Comparison of ENCODE assay signal across 1 cellular context in genomic region chr2:186485871-186486650, GRCh38.
TF ChIP-seq lines count a peak whose summit lies in the region.

Gene ZC3H15 (plus strand): TSS chr2:186486260. CDS start chr2:186486383, 123 bp downstream.

TF ChIP-seq in HepG2, 621 proteins besides CTCF, POLR2A, EP300 and RAD21 (continued from another document and continues in another):
- peak; percentile 72; the same call in 1 of the 2 replicates for TF ChIP-seq FOXP4 (CRISPR knock-in tag; IDR thresholded peaks at IDR 0.05)
- TF ChIP-seq ZNF33B (CRISPR knock-in tag; IDR thresholded peaks at IDR 0.05): peak; percentile 92
- peak; percentile 83; the same call in 1 of the 2 replicates for TF ChIP-seq IRF9 (CRISPR knock-in tag; IDR thresholded peaks at IDR 0.05; ENCODE audit: borderline replicate concordance)
- TF ChIP-seq SAP130 (CRISPR knock-in tag; IDR thresholded peaks at IDR 0.05; ENCODE audit: low read depth): peak; percentile 97
- TF ChIP-seq ZNF567 (CRISPR knock-in tag; IDR thresholded peaks at IDR 0.05; ENCODE audit: borderline replicate concordance): peak; percentile 82
- no peak for TF ChIP-seq EZH2 (conservative IDR thresholded peaks at IDR 0.05; ENCODE audit: low read depth, low read length)
- peak; percentile 58 for TF ChIP-seq CHD2 (IDR thresholded peaks at IDR 0.05; ENCODE audit: low read depth, low read length)
- peak; percentile 88; the same call in 1 of the 2 replicates for TF ChIP-seq ZNF335 (CRISPR knock-in tag; IDR thresholded peaks at IDR 0.05)
- no peak; the same call in 1 of the 2 replicates for TF ChIP-seq ZNF577 (CRISPR knock-in tag; IDR thresholded peaks at IDR 0.05; ENCODE audit: borderline replicate concordance, low read depth)
- TF ChIP-seq ATF5 (CRISPR knock-in tag; IDR thresholded peaks at IDR 0.05; ENCODE audit: low read depth): peak; percentile 15; the same call in 1 of the 2 replicates
- TF ChIP-seq ESRRA (CRISPR knock-in tag; IDR thresholded peaks at IDR 0.05; ENCODE audit: low read depth): peak; percentile 66; the same call in 1 of the 2 replicates
- no peak for TF ChIP-seq MTA3 (CRISPR knock-in tag; IDR thresholded peaks at IDR 0.05)
- no peak for TF ChIP-seq FOXP1 (IDR thresholded peaks at IDR 0.05)
- TF ChIP-seq FOXP1 (CRISPR knock-in tag; IDR thresholded peaks at IDR 0.05): peak; percentile 37; the same call in 1 of the 2 replicates
- peak; percentile 92; the same call in 1 of the 2 replicates for TF ChIP-seq E2F2 (CRISPR knock-in tag; IDR thresholded peaks at IDR 0.05; ENCODE audit: borderline replicate concordance)
- peak; percentile 92 for TF ChIP-seq ZNF784 (CRISPR knock-in tag; IDR thresholded peaks at IDR 0.05; ENCODE audit: borderline replicate concordance)
- peak; percentile 70 for TF ChIP-seq ZNF792 (CRISPR knock-in tag; IDR thresholded peaks at IDR 0.05)
- peak; percentile 83; the same call in 1 of the 2 replicates for TF ChIP-seq ZNF749 (CRISPR knock-in tag; IDR thresholded peaks at IDR 0.05; ENCODE audit: borderline replicate concordance)
- peak; percentile 62; the same call in 1 of the 2 replicates for TF ChIP-seq ZSCAN25 (CRISPR knock-in tag; IDR thresholded peaks at IDR 0.05)
- TF ChIP-seq HDAC6 (IDR thresholded peaks at IDR 0.05; ENCODE audit: low read depth, low read length): 0 out of 2 replicates have a peak, but pooled peaks have one; percentile 71
- peak; percentile 99 for TF ChIP-seq THAP9 (CRISPR knock-in tag; IDR thresholded peaks at IDR 0.05; ENCODE audit: borderline replicate concordance)
- TF ChIP-seq TAF15 (IDR thresholded peaks at IDR 0.05; ENCODE audit: low read depth, low read length, poor library complexity, severe bottlenecking): peak; percentile 71
- peak; percentile 61 for TF ChIP-seq TFAP4 (IDR thresholded peaks at IDR 0.05; ENCODE audit: borderline replicate concordance, low read depth)
- TF ChIP-seq FOXA3 (CRISPR knock-in tag; IDR thresholded peaks at IDR 0.05): peak; percentile 57
- 0 out of 2 replicates have a peak, but pooled peaks have one; percentile 42 for TF ChIP-seq FOSL1 (CRISPR knock-in tag; IDR thresholded peaks at IDR 0.05; ENCODE audit: borderline replicate concordance)
- TF ChIP-seq ZNF691 (CRISPR knock-in tag; IDR thresholded peaks at IDR 0.05; ENCODE audit: borderline replicate concordance, low read depth): peak; percentile 91; the same call in 1 of the 2 replicates
- no peak for TF ChIP-seq MAFK (conservative IDR thresholded peaks at IDR 0.05 in 1 of 2, IDR thresholded peaks at IDR 0.05 in 1 of 2; ENCODE audit: low read length in 2 of 2)
- TF ChIP-seq SKI (IDR thresholded peaks at IDR 0.05; ENCODE audit: partially characterized antibody): peak; percentile 33
- TF ChIP-seq HDAC2 (CRISPR knock-in tag; IDR thresholded peaks at IDR 0.05): peak; percentile 97
- TF ChIP-seq ZNF552 (CRISPR knock-in tag; IDR thresholded peaks at IDR 0.05; ENCODE audit: borderline replicate concordance): no peak; the same call in 1 of the 2 replicates
- peak; percentile 88 for TF ChIP-seq SP4 (CRISPR knock-in tag; IDR thresholded peaks at IDR 0.05)
- no peak for TF ChIP-seq NCOA5 (CRISPR knock-in tag; IDR thresholded peaks at IDR 0.05)
- no peak for TF ChIP-seq KAT2B (IDR thresholded peaks at IDR 0.05; ENCODE audit: borderline replicate concordance, low read depth, low read length)
- peak; percentile 74 for TF ChIP-seq PAXIP1 (CRISPR knock-in tag; conservative IDR thresholded peaks at IDR 0.05)
- TF ChIP-seq ZMYM4 (CRISPR knock-in tag; IDR thresholded peaks at IDR 0.05): peak; percentile 99
- TF ChIP-seq ARID4A (CRISPR knock-in tag; IDR thresholded peaks at IDR 0.05; ENCODE audit: borderline replicate concordance): peak; percentile 99
- TF ChIP-seq ZNF230 (CRISPR knock-in tag; IDR thresholded peaks at IDR 0.05): peak; percentile 94
- TF ChIP-seq ZNF343 (CRISPR knock-in tag; IDR thresholded peaks at IDR 0.05): peak; percentile 86; the same call in 1 of the 2 replicates
- TF ChIP-seq TEF (CRISPR knock-in tag; IDR thresholded peaks at IDR 0.05): no peak; the same call in 1 of the 2 replicates
- peak; percentile 96 for TF ChIP-seq ZNF766 (CRISPR knock-in tag; IDR thresholded peaks at IDR 0.05; ENCODE audit: borderline replicate concordance)
- TF ChIP-seq SMAD3 (CRISPR knock-in tag; IDR thresholded peaks at IDR 0.05): peak; percentile 62; the same call in 1 of the 2 replicates
